ENCODE assay signal across 18 cellular contexts in the genomic region with DNA sequence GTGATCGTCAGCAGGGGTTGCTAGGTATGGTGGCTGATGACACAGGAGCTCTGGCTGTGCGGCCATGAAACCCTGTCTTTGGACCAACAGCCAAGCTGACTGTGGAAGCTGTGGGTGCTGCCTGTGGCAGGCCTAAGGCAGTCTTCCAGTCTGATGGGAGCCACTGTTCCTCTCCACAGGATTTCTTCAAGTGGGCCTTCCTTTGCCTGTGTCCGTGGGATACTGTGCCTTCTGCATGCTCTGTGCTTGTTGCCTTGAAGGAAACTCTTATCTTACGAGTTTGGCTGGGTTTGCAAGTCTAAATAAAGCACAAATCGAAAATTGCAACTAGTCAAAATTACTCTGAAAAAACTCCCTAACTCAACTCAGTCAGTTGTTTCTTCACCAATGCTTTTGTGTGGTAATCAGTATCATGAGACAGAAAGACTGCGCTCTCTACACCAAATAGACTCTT.
DNase-seq lines count a peak whose midpoint lies in the region; ATAC-seq and TF ChIP-seq lines count a peak whose summit lies in the region.
"Had no signal": no experiment of that assay in that cellular context is flagged by ENCODE, and none has a peak within 500 bp of the region (broad histone marks: within the 10 kb centered on the region; RNA-seq: fewer than 3 reads in every experiment).

No MANE protein-coding gene starts in this region.

- no peak overlapping the region for H3K4me3 Mint-ChIP-seq in activated T-helper 2 cell treated with anti-CD3 and anti-CD28 coated beads, Interferon-gamma antibody, Interleukin-2, Interleukin-4, amounts not matched to agents 10 μg/mL and 5 μg/mL and 100 μg/mL, durations not matched to agents 14 hours and 24 hours and 36 hours (ENCODE audit: low read depth)
- H3K4me3 Mint-ChIP-seq: immature natural killer cell, T-cell had no signal

- H3K9me3 ChIP-seq in MM.1S (replicated peaks; ENCODE audit: insufficient read depth, low read length), result no peaks in the 10 kb centered on the region
- no peaks in the 10 kb centered on the region for H3K9me3 ChIP-seq in neuronal stem cell (replicated peaks in 1 of 2; ENCODE audit: control insufficient read depth in 2 of 2, insufficient read depth in 1 of 2, low read depth in 1 of 2, low read length in 2 of 2)
- H3K9me3 ChIP-seq in upper lobe of right lung, result no peaks in the 10 kb centered on the region

- peak overlapping the region; percentile 32; the same call in 1 of the 2 replicates for H3K4me2 ChIP-seq in MM.1S (ENCODE audit: low read depth, low read length)
- H3K4me2 ChIP-seq in neuronal stem cell (ENCODE audit: insufficient read depth, low read length, poor library complexity, severe bottlenecking), result no peak overlapping the region

- peaks cover 12% of the 10 kb centered on the region for H3K27me3 Mint-ChIP-seq in activated T-helper 2 cell treated with anti-CD3 and anti-CD28 coated beads, Interferon-gamma antibody, Interleukin-2, Interleukin-4, amounts not matched to agents 10 μg/mL and 5 μg/mL and 100 μg/mL, durations not matched to agents 14 hours and 24 hours and 36 hours (ENCODE audit: low read depth)
- H3K27me3 Mint-ChIP-seq: T-cell had no signal

- H3F3A ChIP-seq in MM.1S (ENCODE audit: insufficient read depth, low read length), result no peaks in the 10 kb centered on the region

- TF ChIP-seq CTCF in GM12865 (IDR thresholded peaks at IDR 0.05; ENCODE audit: insufficient read depth, low read depth, low read length, missing control alignments) (no peak), MM.1S (IDR thresholded peaks at IDR 0.05; ENCODE audit: low read length) (no peak), upper lobe of right lung (IDR thresholded peaks at IDR 0.05) (no peak)

- WGBS in neuronal stem cell (ENCODE audit: extremely low coverage in 2 of 2, insufficient read length in 2 of 2, insufficient replicate concordance in 1 of 2), 2 donors, result no CpG with 5 or more reads among the region's 6 CpGs

- intact Hi-C loops in upper lobe of right lung (cut with DNase I), result no loop called here
- intact Hi-C loops in activated T-helper 2 cell treated with anti-CD3 and anti-CD28 coated beads, Interferon-gamma antibody, Interleukin-2, Interleukin-4, amounts not matched to agents 10 μg/mL and 5 μg/mL and 100 μg/mL, durations not matched to agents 14 hours and 24 hours and 36 hours (cut with micrococcal nuclease), result loop anchor here (1.0 kb wide), 1 partner anchor 8 kb away; no protein-coding TSS in a partner anchor

- no peak overlapping the region for H3K27ac Mint-ChIP-seq in activated T-helper 2 cell treated with anti-CD3 and anti-CD28 coated beads, Interferon-gamma antibody, Interleukin-2, Interleukin-4, amounts not matched to agents 10 μg/mL and 5 μg/mL and 100 μg/mL, durations not matched to agents 14 hours and 24 hours and 36 hours
- H3K27ac Mint-ChIP-seq: immature natural killer cell, T-cell had no signal

- no peaks in the 10 kb centered on the region for H3K36me3 Mint-ChIP-seq in activated T-helper 2 cell treated with anti-CD3 and anti-CD28 coated beads, Interferon-gamma antibody, Interleukin-2, Interleukin-4, amounts not matched to agents 10 μg/mL and 5 μg/mL and 100 μg/mL, durations not matched to agents 14 hours and 24 hours and 36 hours (ENCODE audit: low read depth)

- H2AFZ ChIP-seq in MM.1S (ENCODE audit: low read length) (no peak overlapping the region), neuronal stem cell (ENCODE audit: low read length) (no peak overlapping the region)
- H2AFZ ChIP-seq: parathyroid adenoma had no signal

- no peaks in the 10 kb centered on the region for H3K79me1 ChIP-seq in neuronal stem cell (ENCODE audit: low read depth, low read length)

- H3K9ac ChIP-seq in MM.1S (ENCODE audit: low read length) (no peak overlapping the region), neuronal stem cell (ENCODE audit: low read depth, low read length, poor library complexity) (peak overlapping the region; percentile 12)
- H3K9ac ChIP-seq: parathyroid adenoma had no signal

- H2AK5ac ChIP-seq in neuronal stem cell (ENCODE audit: low read depth, low read length), result no peak overlapping the region

- H3K9me3 Mint-ChIP-seq in activated T-helper 2 cell treated with anti-CD3 and anti-CD28 coated beads, Interferon-gamma antibody, Interleukin-2, Interleukin-4, amounts not matched to agents 10 μg/mL and 5 μg/mL and 100 μg/mL, durations not matched to agents 14 hours and 24 hours and 36 hours, result no peaks in the 10 kb centered on the region
- H3K9me3 Mint-ChIP-seq: immature natural killer cell, T-cell had no signal

- no peak overlapping the region for H3K23ac ChIP-seq in neuronal stem cell (ENCODE audit: low read depth, low read length, poor library complexity)

- no peak overlapping the region for H3K4me3 ChIP-seq in GM12865 (ENCODE audit: low read depth, low read length)
- H3K4me3 ChIP-seq in MM.1S (ENCODE audit: low read length), result no peak overlapping the region
- no peak overlapping the region for H3K4me3 ChIP-seq in neuronal stem cell (ENCODE audit: low read length in 2 of 2)
- no peak overlapping the region for H3K4me3 ChIP-seq in upper lobe of right lung

- DNase-seq in GM12865 (ENCODE audit: low read depth), result peak; percentile 73
- DNase-seq in MM.1S, result peak; percentile 45
- DNase-seq in neuronal stem cell (ENCODE audit: low spot score), result no peak
- DNase-seq in RKO (ENCODE audit: low spot score), result no peak
- DNase-seq in upper lobe of right lung, result no peak
- no peak for DNase-seq in activated T-helper 2 cell treated with anti-CD3 and anti-CD28 coated beads, Interferon-gamma antibody, Interleukin-2, Interleukin-4, amounts not matched to agents 10 μg/mL and 5 μg/mL and 100 μg/mL, durations not matched to agents 14 hours and 24 hours and 36 hours (ENCODE audit: low spot score)
- DNase-seq: activated T-cell treated with anti-CD3 and anti-CD28 coated beads, Interleukin-2, amount 50 U/mL, for 1 hour; amniotic stem cell; DMS153; immature natural killer cell; midbrain; NCI-H1436; NCI-H524; T-cell had no signal

- H2BK120ac ChIP-seq in neuronal stem cell (ENCODE audit: low read depth, low read length), result no peak overlapping the region

- H3K79me2 ChIP-seq in MM.1S (ENCODE audit: low read length), result no peaks in the 10 kb centered on the region
- H3K79me2 ChIP-seq: parathyroid adenoma had no signal

- H3K27ac ChIP-seq in MM.1S (ENCODE audit: low read length) (peak overlapping the region; percentile 20; the same call in 1 of the 2 replicates), neuronal stem cell (replicated peaks; ENCODE audit: low read length) (no peak overlapping the region), upper lobe of right lung (no peak overlapping the region)
- H3K27ac ChIP-seq: parathyroid adenoma had no signal

- H3K18ac ChIP-seq in neuronal stem cell (ENCODE audit: low read length), result no peak overlapping the region

- H3K36me3 ChIP-seq in MM.1S (replicated peaks; ENCODE audit: insufficient read depth, low read length) (no peaks in the 10 kb centered on the region), neuronal stem cell (replicated peaks in 1 of 2; ENCODE audit: control insufficient read depth in 2 of 2, insufficient read depth in 2 of 2, low read length in 2 of 2) (peaks cover 0 to 4% of the 10 kb centered on the region in 2 donors), upper lobe of right lung (peaks cover 5% of the 10 kb centered on the region)

- no peak overlapping the region for H4K8ac ChIP-seq in neuronal stem cell (ENCODE audit: low read depth, low read length)

- peaks cover 19% of the 10 kb centered on the region for H3K4me1 Mint-ChIP-seq in activated T-helper 2 cell treated with anti-CD3 and anti-CD28 coated beads, Interferon-gamma antibody, Interleukin-2, Interleukin-4, amounts not matched to agents 10 μg/mL and 5 μg/mL and 100 μg/mL, durations not matched to agents 14 hours and 24 hours and 36 hours (ENCODE audit: low read depth)
- H3K4me1 Mint-ChIP-seq: immature natural killer cell, T-cell had no signal

- no peak overlapping the region for H3K14ac ChIP-seq in neuronal stem cell (ENCODE audit: low read length)

- peak; percentile 46 for ATAC-seq in GM19463 (IDR thresholded peaks at IDR 0.05; ENCODE audit: unreplicated experiment)
- ATAC-seq in upper lobe of right lung, result no peak
- no peak for ATAC-seq in activated CD4-positive, CD25-positive, alpha-beta regulatory T cell treated with anti-CD3 and anti-CD28 coated beads, Interleukin-2, amount 50 U/mL, for 24 hours
- ATAC-seq: Panc1, T-cell had no signal

- no peak overlapping the region for H4K91ac ChIP-seq in neuronal stem cell (ENCODE audit: low read depth, low read length, poor library complexity)

- H3K27me3 ChIP-seq in MM.1S (replicated peaks; ENCODE audit: insufficient read depth, low read length), result no peaks in the 10 kb centered on the region
- H3K27me3 ChIP-seq in neuronal stem cell (ENCODE audit: control insufficient read depth in 3 of 3, insufficient read depth in 3 of 3, low read depth in 1 of 3, low read length in 3 of 3), result no peaks in the 10 kb centered on the region
- no peaks in the 10 kb centered on the region for H3K27me3 ChIP-seq in upper lobe of right lung

- H2BK15ac ChIP-seq in neuronal stem cell (ENCODE audit: low read length), result no peak overlapping the region

- H3K4me1 ChIP-seq in MM.1S (ENCODE audit: low read length) (peaks cover 13% of the 10 kb centered on the region), neuronal stem cell (ENCODE audit: control insufficient read depth in 2 of 2, insufficient read depth in 1 of 2, low read depth in 1 of 2, low read length in 2 of 2) (peaks cover 0 to 3% of the 10 kb centered on the region in 2 donors), upper lobe of right lung (peaks cover 51% of the 10 kb centered on the region)
- H3K4me1 ChIP-seq: parathyroid adenoma had no signal

- no peak overlapping the region for H3K4ac ChIP-seq in neuronal stem cell (ENCODE audit: low read length)

- H4K20me1 ChIP-seq in MM.1S (ENCODE audit: insufficient read depth, low read length), result no peaks in the 10 kb centered on the region

- no peak overlapping the region for H2BK5ac ChIP-seq in neuronal stem cell (ENCODE audit: low read length)

- H2BK12ac ChIP-seq in neuronal stem cell (ENCODE audit: low read length), result no peak overlapping the region

- H3K9me2 ChIP-seq in MM.1S (replicated peaks; ENCODE audit: insufficient read depth, low read length), result no peaks in the 10 kb centered on the region

Comparison
In these comparisons a context has a peak if more than half of its experiments do, and no peak if none do; other contexts are left out.
1. DNase-seq: peak in GM12865 (single experiment) and MM.1S (single experiment); none in neuronal stem cell (single experiment), RKO (single experiment), upper lobe of right lung (single experiment) and activated T-helper 2 cell treated with anti-CD3 and anti-CD28 coated beads, Interferon-gamma antibody, Interleukin-2, Interleukin-4, amounts not matched to agents 10 μg/mL and 5 μg/mL and 100 μg/mL, durations not matched to agents 14 hours and 24 hours and 36 hours (single experiment).